ENCODE assay signal across 8 cellular contexts in the genomic region with DNA sequence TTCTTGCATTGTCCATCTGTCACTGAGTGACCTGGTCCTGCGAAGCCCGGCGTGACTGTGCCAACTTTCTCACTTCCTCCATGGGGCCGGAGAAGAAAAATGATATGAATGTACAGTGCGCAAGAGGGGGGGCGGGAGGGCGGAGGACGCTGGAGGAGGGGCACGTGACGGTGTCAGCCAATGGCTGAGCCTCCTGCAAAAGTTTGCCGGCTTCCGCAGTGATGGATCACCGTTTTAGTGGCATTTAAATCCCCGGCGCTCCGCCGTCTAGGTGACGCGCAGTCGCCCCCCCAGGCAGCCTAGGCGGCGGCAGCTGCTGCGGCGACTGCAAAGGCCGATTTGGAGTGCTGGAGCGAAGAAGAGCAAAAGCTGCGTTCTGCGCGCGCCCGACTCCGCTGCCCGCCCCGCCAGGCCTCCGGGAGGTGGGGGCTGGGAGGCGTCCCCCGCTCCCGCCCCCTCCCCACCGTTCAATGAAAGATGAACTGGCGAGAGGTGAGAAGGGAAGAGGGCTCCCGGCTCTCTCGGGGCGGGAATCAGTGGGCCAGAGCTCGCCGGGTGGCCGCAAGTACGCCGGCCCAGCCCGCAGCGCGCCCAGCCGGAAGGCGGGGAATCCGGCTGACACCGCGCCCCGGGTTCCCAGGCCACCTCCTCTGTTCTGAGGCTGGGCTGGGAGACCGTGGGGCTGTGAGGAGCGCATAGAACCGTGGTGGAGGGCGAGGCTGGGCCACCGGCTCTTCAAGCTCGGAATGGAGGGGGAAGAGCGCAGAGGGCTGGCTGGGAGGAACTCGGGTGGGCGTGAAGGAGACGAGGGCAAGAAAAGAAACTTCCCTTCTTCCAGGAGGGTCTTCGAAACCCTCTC. TPM values are rescaled to one million over a fixed set of nuclear protein-coding genes. Genes with fewer than 3 reads are reported as not detected.
DNase-seq lines count a peak whose midpoint lies in the region; ATAC-seq, FAIRE-seq and TF ChIP-seq lines count a peak whose summit lies in the region.

A gene (minus strand): TSS at position 104 of the 859 bp plus-strand sequence. CDS start 88 bp downstream, at position 16.

- POLR2A ChIA-PET in A549 (lab: Yijun Ruan, JAX) (interaction anchor here (1.0 to 3.4 kb wide), 7 partner anchors 10 to 233 kb away, joined by 3 to 20 read pairs (median 8); a partner anchor contains a TSS), activated B cell treated with CpG ODN at 0.5 μM for 24 hours (lab: Charles Lee) (interaction anchor here (0.6 to 1.9 kb wide), 4 partner anchors 35 to 233 kb away, joined by 3 to 16 read pairs (median 4); a partner anchor contains a TSS)

- peak within 1 kb of the TSS; percentile 91 to 93 for H3K27ac ChIP-seq in A549
- peak within 1 kb of the TSS; percentile 79 to 94 (median 80) for H3K27ac ChIP-seq in right lobe of liver

- H3K27me3 ChIP-seq in right lobe of liver = peaks cover 0 to 23% of the 10 kb centered on the region in 2 donors

- peak in 1 of 2 experiments; percentile 39; a peak in 3 of 5 replicates for TF ChIP-seq RAD21 in A549 (conservative IDR thresholded peaks at IDR 0.05 in 1 of 2, IDR thresholded peaks at IDR 0.05 in 1 of 2)

- peak; percentile 89 to 91 for ATAC-seq in A549
- peak; percentile 89 for ATAC-seq in GM18867 (IDR thresholded peaks at IDR 0.05; ENCODE audit: unreplicated experiment)
- peak; percentile 75 for ATAC-seq in HG03060 (IDR thresholded peaks at IDR 0.05; ENCODE audit: low read depth, unreplicated experiment)
- peak; percentile 87 for ATAC-seq in activated B cell treated with CpG ODN at 0.5 μM for 24 hours (ENCODE audit: low read depth)
- peak; percentile 69 to 77 (median 74) for ATAC-seq in right lobe of liver

- intact Hi-C loops in activated B cell treated with CpG ODN at 0.5 μM for 24 hours (cut with micrococcal nuclease) = loop anchor here (1.0 to 5.0 kb wide), 14 partner anchors 35 to 1244 kb away; a partner anchor contains a TSS
- intact Hi-C loops in right lobe of liver (cut with DNase I) = loop anchor here in 1 of 2 donors (10.0 kb wide), 1 partner anchor 69 kb away; a partner anchor contains a TSS

- peak within 1 kb of the TSS; percentile 82 for H3K4me2 ChIP-seq in A549

- under 1% methylated on average over 34 of the region's 68 CpGs for WGBS in A549 (ENCODE audit: missing lambda C conversion rate)
- WGBS in right lobe of liver (ENCODE audit: insufficient coverage, low coverage, low lambda C conversion rate, missing lambda C conversion rate) = 1% methylated on average over 24 of the region's 68 CpGs

- H3K9me3 ChIP-seq in A549 (no peaks in the 10 kb centered on the region), right lobe of liver (no peaks in the 10 kb centered on the region)

- no peaks in the 10 kb centered on the region for H3K36me3 ChIP-seq in right lobe of liver

- CTCF ChIA-PET in A549 (lab: Yijun Ruan, JAX) = interaction anchor here (0.7 to 3.2 kb wide), 10 partner anchors 10 to 414 kb away, joined by 3 to 20 read pairs (median 4); no protein-coding TSS in a partner anchor
- CTCF ChIA-PET in activated B cell treated with CpG ODN at 0.5 μM for 24 hours (lab: Charles Lee) = interaction anchor here (1.1 to 3.7 kb wide), 2 partner anchors 55 to 241 kb away, joined by 3 to 11 read pairs; no protein-coding TSS in a partner anchor

- H3K4me1 Mint-ChIP-seq in activated B cell treated with CpG ODN at 0.5 μM for 24 hours = peaks cover 33% of the 10 kb centered on the region

- H3K4me3 Mint-ChIP-seq in activated B cell treated with CpG ODN at 0.5 μM for 24 hours = peak within 1 kb of the TSS; percentile 94

- H3K4me3 ChIP-seq in A549 = peak within 1 kb of the TSS; percentile 91
- peak within 1 kb of the TSS; percentile 51 to 58 (median 52) for H3K4me3 ChIP-seq in right lobe of liver

- peak within 1 kb of the TSS; percentile 76 for H3K27ac Mint-ChIP-seq in activated B cell treated with CpG ODN at 0.5 μM for 24 hours

- no peak for FAIRE-seq in A549 (lab: Jason Lieb, UNC)

- H3K36me3 Mint-ChIP-seq in activated B cell treated with CpG ODN at 0.5 μM for 24 hours (ENCODE audit: low read depth) = peaks cover 15% of the 10 kb centered on the region

- no peaks in the 10 kb centered on the region for H3K9me3 Mint-ChIP-seq in activated B cell treated with CpG ODN at 0.5 μM for 24 hours

- TF ChIP-seq EP300 in A549 (IDR thresholded peaks at IDR 0.05) = no peak

- DNase-seq in A549 (ENCODE audit: low read depth in 1 of 2, low spot score in 1 of 2) (peak; percentile 91 to 99), NCI-H2107 (lab: John Stamatoyannopoulos, UW) (peak; percentile 52), activated B cell treated with CpG ODN at 0.5 μM for 24 hours (peak; percentile 67), cerebellar cortex (ENCODE audit: low spot score) (peak; percentile 77), right lobe of liver (peak; percentile 77 to 79 (median 79))
- DNase-seq in stimulated activated CD4-positive, alpha-beta T cell treated with anti-CD3 and anti-CD28 coated beads, TNF-alpha, amount 100 ng/mL, for 24 hours (ENCODE audit: low read depth in 3 of 3) = peak; percentile 50 to 68 (median 50)

- TF ChIP-seq CTCF in A549 (IDR thresholded peaks at IDR 0.05) = no peak
- TF ChIP-seq CTCF in activated B cell treated with CpG ODN at 0.5 μM for 24 hours (IDR thresholded peaks at IDR 0.05) = no peak
- no peak for TF ChIP-seq CTCF in right lobe of liver (IDR thresholded peaks at IDR 0.05)

- peaks cover 19% of the 10 kb centered on the region for H3K4me1 ChIP-seq in A549
- no peaks in the 10 kb centered on the region for H3K4me1 ChIP-seq in right lobe of liver

- TF ChIP-seq POLR2A in A549 (IDR thresholded peaks at IDR 0.05; ENCODE audit: low read length) (peak; percentile 61), right lobe of liver (IDR thresholded peaks at IDR 0.05) (peak; percentile 65)

- H3K27me3 Mint-ChIP-seq in activated B cell treated with CpG ODN at 0.5 μM for 24 hours = peaks cover 52% of the 10 kb centered on the region

TF ChIP-seq in A549, 52 proteins besides CTCF, POLR2A, EP300 and RAD21 (continues in another document):
- TF ChIP-seq MAFK (IDR thresholded peaks at IDR 0.05; ENCODE audit: partially characterized antibody) (no peak), GATA3 (IDR thresholded peaks at IDR 0.05; ENCODE audit: borderline replicate concordance) (no peak), RARB (CRISPR knock-in tag; IDR thresholded peaks at IDR 0.05) (no peak), CHD2 (IDR thresholded peaks at IDR 0.05; ENCODE audit: low read length, partially characterized antibody) (no peak), PHF8 (IDR thresholded peaks at IDR 0.05; ENCODE audit: borderline replicate concordance, low read depth) (peak; percentile 50; the same call in 1 of the 2 replicates), KDM5A (IDR thresholded peaks at IDR 0.05) (0 out of 2 replicates have a peak, but pooled peaks have one; percentile 27), HEYL (CRISPR knock-in tag; IDR thresholded peaks at IDR 0.05) (no peak), CEBPB (IDR thresholded peaks at IDR 0.05) (no peak), SMC3 (IDR thresholded peaks at IDR 0.05) (peak; percentile 25; the same call in 1 of the 3 replicates), MAZ (IDR thresholded peaks at IDR 0.05; ENCODE audit: borderline replicate concordance, low read depth, low read length) (no peak), JUN (IDR thresholded peaks at IDR 0.05) (peak; percentile 63 to 72; a peak in 3 of 5 replicates), RNF2 (IDR thresholded peaks at IDR 0.05; ENCODE audit: borderline replicate concordance, low read depth) (no peak), HOXB5 (CRISPR knock-in tag; IDR thresholded peaks at IDR 0.05) (peak; percentile 64; the same call in 1 of the 2 replicates), HOXA7 (CRISPR knock-in tag; IDR thresholded peaks at IDR 0.05) (no peak)
- TF ChIP-seq, protein P1, sequence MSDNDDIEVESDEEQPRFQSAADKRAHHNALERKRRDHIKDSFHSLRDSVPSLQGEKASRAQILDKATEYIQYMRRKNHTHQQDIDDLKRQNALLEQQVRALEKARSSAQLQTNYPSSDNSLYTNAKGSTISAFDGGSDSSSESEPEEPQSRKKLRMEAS (IDR thresholded peaks at IDR 0.05) = peak; percentile 75
- TF ChIP-seq, protein P2, sequence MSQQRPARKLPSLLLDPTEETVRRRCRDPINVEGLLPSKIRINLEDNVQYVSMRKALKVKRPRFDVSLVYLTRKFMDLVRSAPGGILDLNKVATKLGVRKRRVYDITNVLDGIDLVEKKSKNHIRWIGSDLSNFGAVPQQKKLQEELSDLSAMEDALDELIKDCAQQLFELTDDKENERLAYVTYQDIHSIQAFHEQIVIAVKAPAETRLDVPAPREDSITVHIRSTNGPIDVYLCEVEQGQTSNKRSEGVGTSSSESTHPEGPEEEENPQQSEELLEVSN (IDR thresholded peaks at IDR 0.05; ENCODE audit: borderline replicate concordance, low read depth) = 0 out of 2 replicates have a peak, but pooled peaks have one; percentile 33
- TF ChIP-seq, protein P3, sequence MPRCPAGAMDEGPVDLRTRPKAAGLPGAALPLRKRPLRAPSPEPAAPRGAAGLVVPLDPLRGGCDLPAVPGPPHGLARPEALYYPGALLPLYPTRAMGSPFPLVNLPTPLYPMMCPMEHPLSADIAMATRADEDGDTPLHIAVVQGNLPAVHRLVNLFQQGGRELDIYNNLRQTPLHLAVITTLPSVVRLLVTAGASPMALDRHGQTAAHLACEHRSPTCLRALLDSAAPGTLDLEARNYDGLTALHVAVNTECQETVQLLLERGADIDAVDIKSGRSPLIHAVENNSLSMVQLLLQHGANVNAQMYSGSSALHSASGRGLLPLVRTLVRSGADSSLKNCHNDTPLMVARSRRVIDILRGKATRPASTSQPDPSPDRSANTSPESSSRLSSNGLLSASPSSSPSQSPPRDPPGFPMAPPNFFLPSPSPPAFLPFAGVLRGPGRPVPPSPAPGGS (IDR thresholded peaks at IDR 0.05) = 0 out of 3 replicates have a peak, but pooled peaks have one; percentile 28
- TF ChIP-seq, protein P4, sequence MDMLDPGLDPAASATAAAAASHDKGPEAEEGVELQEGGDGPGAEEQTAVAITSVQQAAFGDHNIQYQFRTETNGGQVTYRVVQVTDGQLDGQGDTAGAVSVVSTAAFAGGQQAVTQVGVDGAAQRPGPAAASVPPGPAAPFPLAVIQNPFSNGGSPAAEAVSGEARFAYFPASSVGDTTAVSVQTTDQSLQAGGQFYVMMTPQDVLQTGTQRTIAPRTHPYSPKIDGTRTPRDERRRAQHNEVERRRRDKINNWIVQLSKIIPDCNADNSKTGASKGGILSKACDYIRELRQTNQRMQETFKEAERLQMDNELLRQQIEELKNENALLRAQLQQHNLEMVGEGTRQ (IDR thresholded peaks at IDR 0.05) = peak; percentile 92

RNA-seq across cellular contexts. Expression of the gene that starts here (rescaled TPM):
- polyA plus RNA-seq in A549 (2011; rRNA removed) (4.8 and 5.0 TPM in 2 replicates), A549 (2017; fragmentation: RNase III; extraction: RNeasy Plus Mini Kit Qiagen cat#74134 plus additional on column Dnase treatment) (2.6 to 3.0 TPM (median 2.8 TPM) in 3 replicates)
- polyA plus RNA-seq in A549 (2012; cell fraction: cytosol; rRNA removed) = 3.3 and 3.5 TPM in 2 replicates
- 2.0 and 2.5 TPM in 2 replicates for polyA plus RNA-seq in A549 (2012; cell fraction: nucleus; rRNA removed)
- polyA minus RNA-seq in A549 (2011; rRNA and poly(A)+ RNA removed) = 2.5 and 3.2 TPM in 2 replicates
- total RNA-seq in activated B cell treated with CpG ODN at 0.5 μM for 24 hours (0.55 and 0.61 TPM in 2 replicates), right lobe of liver (under 1 TPM in 5 of 6 experiments, not detected in 1; 0.09 to 0.31 (median 0.17) TPM)

Comparison
In these comparisons a context has a peak if more than half of its experiments do, and no peak if none do; other contexts are left out.
1. Peak in every context shown above with its lines: DNase-seq, ATAC-seq, H3K4me3 ChIP-seq and H3K27ac ChIP-seq.
2. Peak in DNase-seq and ATAC-seq in activated B cell treated with CpG ODN at 0.5 μM for 24 hours; RNA of the gene not detected or under 1 TPM.
3. Peak in DNase-seq, ATAC-seq, H3K4me3 ChIP-seq and H3K27ac ChIP-seq in right lobe of liver; RNA of the gene not detected or under 1 TPM.